Comparison of ENCODE assay signal across 8 cellular contexts in genomic region chr1:153968400-153968799, GRCh38. TPM values are rescaled to one million over a fixed set of nuclear protein-coding genes. Genes with fewer than 3 reads are reported as not detected.
A peak's percentile ranks its signal among the peaks of the same experiment; 100 is the strongest.
DNase-seq lines count a peak whose midpoint lies in the region; ATAC-seq and TF ChIP-seq lines count a peak whose summit lies in the region.

No MANE protein-coding gene starts in this region.

- H3K27ac Mint-ChIP-seq in activated T-cell treated with anti-CD3 and anti-CD28 coated beads, Interleukin-2, amount 50 U/mL, for 72 hours = peak overlapping the region; percentile 97
- peak overlapping the region; percentile 95 for H3K27ac Mint-ChIP-seq in activated naive CD8-positive, alpha-beta T cell treated with anti-CD3 and anti-CD28 coated beads, Interleukin-2, amount 10 ng/mL, durations not matched to agents 7 days and 5 days

- H3K4me3 ChIP-seq in right lobe of liver (peak overlapping the region in 2 of 3 donors; percentile 63 to 65), transverse colon (peak overlapping the region in 3 of 4 donors; percentile 53 to 58 (median 57))

- H3K4me1 ChIP-seq in right lobe of liver (peaks cover 0 to 19% (median 7%) of the 10 kb centered on the region in 4 donors), transverse colon (peaks cover 11 to 37% (median 27%) of the 10 kb centered on the region in 4 donors)

- peak overlapping the region; percentile 97 to 98 for H3K4me3 Mint-ChIP-seq in activated T-cell treated with anti-CD3 and anti-CD28 coated beads, Interleukin-2, amount 50 U/mL, for 72 hours
- H3K4me3 Mint-ChIP-seq in activated naive CD8-positive, alpha-beta T cell treated with anti-CD3 and anti-CD28 coated beads, Interleukin-2, amount 10 ng/mL, durations not matched to agents 7 days and 5 days = peak overlapping the region; percentile 96

- H3K27me3 ChIP-seq in right lobe of liver (no peaks in the 10 kb centered on the region), transverse colon (no peaks in the 10 kb centered on the region)

- H3K4me1 Mint-ChIP-seq in activated T-cell treated with anti-CD3 and anti-CD28 coated beads, Interleukin-2, amount 50 U/mL, for 72 hours (ENCODE audit: low read depth) = peaks cover 71% of the 10 kb centered on the region
- peaks cover 52% of the 10 kb centered on the region for H3K4me1 Mint-ChIP-seq in activated naive CD8-positive, alpha-beta T cell treated with anti-CD3 and anti-CD28 coated beads, Interleukin-2, amount 10 ng/mL, durations not matched to agents 7 days and 5 days

- H3K27me3 Mint-ChIP-seq in activated T-cell treated with anti-CD3 and anti-CD28 coated beads, Interleukin-2, amount 50 U/mL, for 72 hours (ENCODE audit: low read depth) = no peaks in the 10 kb centered on the region
- no peaks in the 10 kb centered on the region for H3K27me3 Mint-ChIP-seq in activated naive CD8-positive, alpha-beta T cell treated with anti-CD3 and anti-CD28 coated beads, Interleukin-2, amount 10 ng/mL, durations not matched to agents 7 days and 5 days

- no peaks in the 10 kb centered on the region for H3K9me3 Mint-ChIP-seq in activated T-cell treated with anti-CD3 and anti-CD28 coated beads, Interleukin-2, amount 50 U/mL, for 72 hours
- H3K9me3 Mint-ChIP-seq in activated naive CD8-positive, alpha-beta T cell treated with anti-CD3 and anti-CD28 coated beads, Interleukin-2, amount 10 ng/mL, durations not matched to agents 7 days and 5 days = no peaks in the 10 kb centered on the region

- no peak for ATAC-seq in activated T-cell treated with anti-CD3 and anti-CD28 coated beads, Interleukin-2, amount 50 U/mL, for 72 hours (replicated peaks in 1 of 2)
- no peak for ATAC-seq in activated naive CD8-positive, alpha-beta T cell treated with anti-CD3 and anti-CD28 coated beads, Interleukin-2, amount 10 ng/mL, durations not matched to agents 7 days and 5 days (ENCODE audit: low read depth)
- ATAC-seq in right lobe of liver = no peak

- H3K9me3 ChIP-seq in right lobe of liver (no peaks in the 10 kb centered on the region), transverse colon (no peaks in the 10 kb centered on the region)

- TF ChIP-seq POLR2A in right lobe of liver (IDR thresholded peaks at IDR 0.05) (no peak), transverse colon (IDR thresholded peaks at IDR 0.05) (no peak)

- no peak for TF ChIP-seq CTCF in right lobe of liver (IDR thresholded peaks at IDR 0.05)
- no peak for TF ChIP-seq CTCF in transverse colon (IDR thresholded peaks at IDR 0.05)

- in situ Hi-C loops in transverse colon (cut with MboI; ENCODE audit: low pct_ligation_motif_present in 1 of 4, low pct_unique_long_range_greater_than_20kb in 1 of 4, low sequenced_read_pairs in 3 of 4) = loop anchor here in 1 of 4 donors (25.0 kb wide), 1 partner anchor 306 kb away; the partner anchor contains the start of genes ILF2 and SNAPIN

- H3K27ac ChIP-seq in right lobe of liver (peak overlapping the region in 1 of 3 donors; percentile 97), transverse colon (peak overlapping the region; percentile 88 to 96 (median 96))

- 26% methylated on average over 10 of the region's 13 CpGs for WGBS in right lobe of liver (ENCODE audit: insufficient coverage, low coverage, low lambda C conversion rate, missing lambda C conversion rate)
- WGBS in transverse colon (ENCODE audit: low coverage in 1 of 2), 2 donors = 12% methylated on average over 13 of the region's 13 CpGs; no CpG with 5 or more reads in 1 of the 2 donors

- no peak for DNase-seq in activated T-cell treated with anti-CD3 and anti-CD28 coated beads, Interleukin-2, amount 50 U/mL, for 72 hours
- DNase-seq in activated T-cell treated with anti-CD3 and anti-CD28 coated beads, Interleukin-2, amount 50 U/mL, for 48 hours = no peak
- no peak for DNase-seq in activated naive CD8-positive, alpha-beta T cell treated with anti-CD3 and anti-CD28 coated beads, Interleukin-2, amount 10 ng/mL, durations not matched to agents 7 days and 5 days
- DNase-seq in right lobe of liver = no peak
- no peak for DNase-seq in transverse colon
- DNase-seq in DMS114 treated with DMSO at 0.1 percent for 48 hours (lab: John Stamatoyannopoulos, UW; ENCODE audit: unreplicated experiment) = no peak
- no peak for DNase-seq in mesenteric fat pad (ENCODE audit: low spot score)
- DNase-seq in stimulated activated naive CD4-positive, alpha-beta T cell (lab: John Stamatoyannopoulos, UW) = no peak

- intact Hi-C loops in right lobe of liver (cut with DNase I) (no loop called here), transverse colon (cut with DNase I; ENCODE audit: low total_unique reads) (no loop called here)

- TF ChIP-seq EP300 in transverse colon (IDR thresholded peaks at IDR 0.05; ENCODE audit: low read depth) = no peak

- H3K36me3 Mint-ChIP-seq in activated T-cell treated with anti-CD3 and anti-CD28 coated beads, Interleukin-2, amount 50 U/mL, for 72 hours (ENCODE audit: insufficient read depth in 2 of 2) = peaks cover 3 to 12% of the 10 kb centered on the region in 2 donors
- H3K36me3 Mint-ChIP-seq in activated naive CD8-positive, alpha-beta T cell treated with anti-CD3 and anti-CD28 coated beads, Interleukin-2, amount 10 ng/mL, durations not matched to agents 7 days and 5 days = peaks cover 5% of the 10 kb centered on the region

- POLR2A ChIA-PET in activated naive CD8-positive, alpha-beta T cell treated with anti-CD3 and anti-CD28 coated beads, Interleukin-2, amount 10 ng/mL, durations not matched to agents 7 days and 5 days (lab: Charles Lee) = interaction anchor here (1.2 to 4.1 kb wide), 8 partner anchors 9 to 193 kb away, joined by 3 to 100 read pairs (median 27); partner anchors contain the start of genes DENND4B, GATAD2B, JTB and RAB13

- H3K36me3 ChIP-seq in right lobe of liver (peaks cover 0 to under 1% (median 0%) of the 10 kb centered on the region in 4 donors), transverse colon (no peaks in the 10 kb centered on the region)

RNA-seq across cellular contexts. Expression of gene CREB3L4, which starts 0.7 kb away (rescaled TPM):
- total RNA-seq in activated T-cell treated with anti-CD3 and anti-CD28 coated beads, Interleukin-2, amount 50 U/mL, for 72 hours = 10 to 100 TPM; 13.7 to 13.9 TPM
- 10 to 100 TPM in 1 of 2 experiments, 1 to 10 TPM in 1; 8.2 to 10.0 TPM for total RNA-seq in activated naive CD8-positive, alpha-beta T cell treated with anti-CD3 and anti-CD28 coated beads, Interleukin-2, amount 10 ng/mL, durations not matched to agents 7 days and 5 days
- total RNA-seq in right lobe of liver (10 to 100 TPM in 1 of 6 experiments, 1 to 10 TPM in 5; 4.9 to 11.1 (median 8.2) TPM), transverse colon (10 to 100 TPM in 2 of 4 donors, 1 to 10 TPM in 2; 2.2 to 18.7 (median 11.6) TPM), mesenteric fat pad (5.1 TPM)

RNA-seq across cellular contexts. Expression of gene SLC39A1, which starts 5.1 kb away (rescaled TPM):
- 10 to 100 TPM; 86.5 to 90.7 TPM for total RNA-seq in activated T-cell treated with anti-CD3 and anti-CD28 coated beads, Interleukin-2, amount 50 U/mL, for 72 hours
- total RNA-seq in activated naive CD8-positive, alpha-beta T cell treated with anti-CD3 and anti-CD28 coated beads, Interleukin-2, amount 10 ng/mL, durations not matched to agents 7 days and 5 days = 10 to 100 TPM; 29.6 to 31.1 TPM
- 10 to 100 TPM; 33.0 to 63.6 (median 47.7) TPM for total RNA-seq in right lobe of liver
- 10 to 100 TPM; 19.9 to 80.0 (median 47.1) TPM for total RNA-seq in transverse colon
- 92.2 TPM for total RNA-seq in mesenteric fat pad

RNA-seq across cellular contexts. Expression of gene JTB, which starts 9.1 kb away (rescaled TPM):
- 100 to 1,000 TPM; 130 to 133 TPM for total RNA-seq in activated T-cell treated with anti-CD3 and anti-CD28 coated beads, Interleukin-2, amount 50 U/mL, for 72 hours
- total RNA-seq in activated naive CD8-positive, alpha-beta T cell treated with anti-CD3 and anti-CD28 coated beads, Interleukin-2, amount 10 ng/mL, durations not matched to agents 7 days and 5 days = 100 to 1,000 TPM; 118 TPM
- total RNA-seq in right lobe of liver = 100 to 1,000 TPM in 2 of 6 experiments, 10 to 100 TPM in 4; 55.8 to 169 (median 90.9) TPM
- 100 to 1,000 TPM in 3 of 4 donors, 10 to 100 TPM in 1; 88.8 to 303 (median 280) TPM for total RNA-seq in transverse colon
- total RNA-seq in mesenteric fat pad = 102 TPM

RNA-seq across cellular contexts. Expression of gene CRTC2, which starts 10.0 kb away (rescaled TPM):
- total RNA-seq in activated T-cell treated with anti-CD3 and anti-CD28 coated beads, Interleukin-2, amount 50 U/mL, for 72 hours = 100 to 1,000 TPM; 107 to 121 TPM
- 100 to 1,000 TPM; 104 to 115 TPM for total RNA-seq in activated naive CD8-positive, alpha-beta T cell treated with anti-CD3 and anti-CD28 coated beads, Interleukin-2, amount 10 ng/mL, durations not matched to agents 7 days and 5 days
- total RNA-seq in right lobe of liver = 10 to 100 TPM in 4 of 6 experiments, 1 to 10 TPM in 2; 4.8 to 19.5 (median 18.3) TPM
- total RNA-seq in transverse colon = 10 to 100 TPM; 13.3 to 32.5 (median 21.4) TPM
- 36.4 TPM for total RNA-seq in mesenteric fat pad

RNA-seq across cellular contexts. Expression of gene RAB13, which starts 17.7 kb away (rescaled TPM):
- 10 to 100 TPM; 33.9 to 62.7 TPM for total RNA-seq in activated T-cell treated with anti-CD3 and anti-CD28 coated beads, Interleukin-2, amount 50 U/mL, for 72 hours
- 1 to 10 TPM; 7.5 to 8.0 TPM for total RNA-seq in activated naive CD8-positive, alpha-beta T cell treated with anti-CD3 and anti-CD28 coated beads, Interleukin-2, amount 10 ng/mL, durations not matched to agents 7 days and 5 days
- total RNA-seq in right lobe of liver = 10 to 100 TPM; 11.9 to 52.2 (median 47.9) TPM
- total RNA-seq in transverse colon = 10 to 100 TPM in 2 of 4 donors, 1 to 10 TPM in 2; 4.0 to 27.9 (median 15.4) TPM
- 144 TPM for total RNA-seq in mesenteric fat pad
